In the genomic region with DNA sequence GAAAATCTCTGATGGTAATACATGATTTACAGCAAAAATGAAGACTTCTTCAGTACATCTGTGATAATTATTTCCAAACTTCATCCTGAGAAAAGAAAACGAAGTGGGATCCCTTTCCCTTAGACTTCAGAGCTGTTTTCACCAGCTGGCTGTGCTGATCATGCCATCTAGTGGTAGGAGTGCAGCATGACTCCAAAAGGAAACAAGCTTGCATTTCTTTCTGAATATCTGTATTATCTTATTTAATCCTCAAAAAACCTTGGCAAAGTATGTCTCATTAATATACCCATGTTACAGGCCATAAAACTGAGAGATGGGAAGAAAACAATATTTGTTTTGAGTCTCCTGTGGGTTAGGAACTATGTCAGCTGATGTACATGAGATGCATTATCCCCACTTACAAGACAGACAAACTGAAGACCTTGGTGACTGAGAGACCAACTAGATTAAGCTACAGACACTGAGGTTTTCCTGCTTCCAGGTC, we compare ENCODE assay signal across 8 cellular contexts. TPM values are rescaled to one million over a fixed set of nuclear protein-coding genes. Genes with fewer than 3 reads are reported as not detected.
DNase-seq lines count a peak whose midpoint lies in the region; ATAC-seq lines count a peak whose summit lies in the region.

No MANE protein-coding gene starts in this region.

- DNase-seq in NCI-H146 (lab: John Stamatoyannopoulos, UW) = peak; percentile 29
- no peak for DNase-seq in NCI-H146 treated with DMSO at 0.1 percent for 48 hours (lab: John Stamatoyannopoulos, UW; ENCODE audit: unreplicated experiment)
- peak; percentile 51 for DNase-seq in KBM-7
- DNase-seq in RPMI7951 (ENCODE audit: low read depth) = peak; percentile 49
- DNase-seq in cerebellum (ENCODE audit: low spot score) = peak; percentile 57
- DNase-seq in left kidney (ENCODE audit: low read depth, low spot score) = peak; percentile 79
- DNase-seq in superior temporal gyrus (ENCODE audit: extremely low spot score) = peak; percentile 83

- in situ Hi-C loops in KBM-7 (cut with MboI; ENCODE audit: low pct_unique_long_range_greater_than_20kb, low sequenced_read_pairs) = loop anchor here (25.0 kb wide), 1 partner anchor 380 kb away; no protein-coding TSS in a partner anchor

- no peak for ATAC-seq in GM18868 (IDR thresholded peaks at IDR 0.05; ENCODE audit: unreplicated experiment)

RNA-seq across cellular contexts. Expression of a gene that starts 9.8 kb away (rescaled TPM):
- total RNA-seq in RPMI7951 (2014; rRNA removed; shearing (Covaris generic)) = 0.12 TPM in 1 of 2 replicates, not detected in the other
- total RNA-seq in cerebellum = not detected

RNA-seq across cellular contexts. Expression of a gene that starts 35.4 kb away (rescaled TPM):
- total RNA-seq in RPMI7951 (2014; rRNA removed; shearing (Covaris generic)) = 9.9 and 14.9 TPM in 2 replicates
- total RNA-seq in cerebellum = 21.1 TPM
